ENCODE assay signal across 26 cellular contexts in the genomic region with DNA sequence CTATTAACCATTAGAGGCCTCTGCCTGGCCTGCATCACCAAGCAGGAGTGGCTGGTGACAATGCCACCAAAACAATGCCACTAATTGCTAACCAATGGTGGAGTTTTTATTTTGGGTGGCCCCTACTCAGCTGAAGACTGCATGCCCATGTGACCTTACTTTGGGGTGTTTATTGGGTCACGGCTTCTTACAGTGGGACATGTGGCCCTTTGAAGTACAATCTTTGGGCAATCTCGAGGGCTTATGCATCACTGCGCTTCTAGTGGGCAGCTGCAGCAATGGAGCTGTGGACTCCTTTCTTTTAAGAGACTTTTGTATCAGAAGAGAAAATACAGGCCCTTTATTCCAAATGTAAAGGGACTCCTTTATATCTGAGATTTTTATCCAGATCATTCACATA.
"Had no signal": no experiment of that assay in that cellular context is flagged by ENCODE, and none has a peak within 500 bp of the region (broad histone marks: within the 10 kb centered on the region; RNA-seq: fewer than 3 reads in every experiment).

No MANE protein-coding gene starts in this region.

- DNase-seq: stimulated activated CD4-positive, alpha-beta T cell treated with anti-CD3 and anti-CD28 coated beads, Interleukin-2, amount 100 ng/mL, for 48 hours; stimulated activated CD4-positive, alpha-beta T cell treated with anti-CD3 and anti-CD28 coated beads, Interleukin-4, amount 100 ng/mL, for 1 hour; stimulated activated CD4-positive, alpha-beta T cell treated with anti-CD3 and anti-CD28 coated beads, Interleukin-4, amount 100 ng/mL, for 24 hours; stimulated activated CD4-positive, alpha-beta T cell treated with anti-CD3 and anti-CD28 coated beads, Interleukin-4, amount 100 ng/mL, for 4 hours; stimulated activated CD8-positive, alpha-beta memory T cell treated with anti-CD3 and anti-CD28 coated beads, Interleukin-4, amount 100 ng/mL, for 48 hours; stimulated activated naive B cell treated with anti-CD40 and anti-IgM and Interleukin-4, amounts not matched to agents 10 μg/mL and 1 μg/mL and 100 μg/mL, for 72 hours; stimulated activated naive CD4-positive, alpha-beta T cell; stimulated activated naive CD4-positive, alpha-beta T cell treated with Interleukin-2 at 50 U/mL for 16 hours; stimulated activated naive CD8-positive, alpha-beta T cell treated with anti-CD3 and anti-CD28 coated beads, Interleukin-15, amount 100 ng/mL, for 72 hours; stimulated activated naive CD8-positive, alpha-beta T cell treated with anti-CD3 and anti-CD28 coated beads, Interleukin-15, Interleukin-2, amounts not matched to agents 100 U/mL and 50 U/mL, for 24 hours; stomach; substantia nigra; testis; tibial artery; transverse colon; trophoblast cell; upper lobe of left lung; upper lobe of right lung; uterus had no signal

- H3K4me1 ChIP-seq: stomach, suprapubic skin, testis, tibial artery, tibial nerve, transverse colon, upper lobe of left lung, upper lobe of right lung, uterus, vagina had no signal

- H3K36me3 ChIP-seq: stomach, suprapubic skin, thoracic aorta, tibial artery, tibial nerve, transverse colon, upper lobe of left lung, upper lobe of right lung, uterus, vagina had no signal

- H3K4me3 ChIP-seq: stomach, suprapubic skin, testis, thoracic aorta, tibial artery, tibial nerve, transverse colon, upper lobe of left lung, upper lobe of right lung, uterus, vagina had no signal

- FAIRE-seq: urothelium cell line had no signal

- H3K27ac ChIP-seq: stomach, suprapubic skin, testis, thoracic aorta, tibial artery, tibial nerve, transverse colon, upper lobe of left lung, upper lobe of right lung, uterus, vagina had no signal

- H3K9me3 ChIP-seq: stomach, suprapubic skin, testis, thoracic aorta, tibial artery, tibial nerve, transverse colon, upper lobe of left lung, upper lobe of right lung, uterus, vagina had no signal

- H3K27me3 ChIP-seq: testis, tibial nerve, upper lobe of left lung, uterus, vagina had no signal

- ATAC-seq: stimulated activated effector memory CD8-positive, alpha-beta T cell treated with anti-CD3 and anti-CD28 coated beads, Interleukin-12 subunit alpha, Interleukin-12 subunit beta, amount 100 ng/mL, for 72 hours; stimulated activated memory B cell treated with anti-CD40 and anti-IgM and Interleukin-4, amounts not matched to agents 10 μg/mL and 1 μg/mL and 100 μg/mL, for 72 hours; stimulated activated naive B cell treated with anti-CD40 and anti-IgM and Interleukin-4, amounts not matched to agents 10 μg/mL and 1 μg/mL and 100 μg/mL, for 72 hours; stimulated activated naive CD8-positive, alpha-beta T cell treated with anti-CD3 and anti-CD28 coated beads, Interleukin-15, amount 100 ng/mL, for 72 hours; stimulated activated naive CD8-positive, alpha-beta T cell treated with anti-CD3 and anti-CD28 coated beads, Interleukin-15, Interleukin-2, amounts not matched to agents 100 U/mL and 50 U/mL, for 24 hours; upper lobe of right lung had no signal
